26 cellular contexts compared by ENCODE assay signal in genomic region chr22:30861131-30861530, GRCh38.
A peak's percentile ranks its signal among the peaks of the same experiment; 100 is the strongest.
DNase-seq lines count a peak whose midpoint lies in the region; ATAC-seq and TF ChIP-seq lines count a peak whose summit lies in the region.
"Had no signal": no experiment of that assay in that cellular context is flagged by ENCODE, and none has a peak within 500 bp of the region (broad histone marks: within the 10 kb centered on the region; RNA-seq: fewer than 3 reads in every experiment).

No MANE protein-coding gene starts in this region.

- DNase-seq in SK-N-SH, result peak; percentile 48
- DNase-seq in SK-N-MC (ENCODE audit: low read depth, low spot score), result peak; percentile 75
- peak; percentile 55 for DNase-seq in osteoblast (ENCODE audit: insufficient read length, low spot score, missing footprints)
- DNase-seq in NCI-H526 treated with DMSO at 0.1 percent for 48 hours (lab: John Stamatoyannopoulos, UW), result no peak
- DNase-seq in HCEC 1CT, result no peak
- no peak for DNase-seq in SW 1271 (lab: John Stamatoyannopoulos, UW)
- DNase-seq: activated gamma-delta T cell treated with Interleukin-2 at 50 U/mL for 16 hours; activated T-cell treated with anti-CD3 and anti-CD28 coated beads, Interleukin-2, amount 50 U/mL, for 24 hours; Calu3; CD4-positive, CD25-positive, alpha-beta regulatory T cell; DMS79 treated with DMSO at 0.1 percent for 48 hours; erythroblast; GDM1; KG1; left lung; mesenchymal stem cell; MG63; NCI-H1930; NCI-H526; NK-92 treated with Interleukin-12 subunit alpha and Interleukin-12 subunit beta, amount 100 ng/mL, for 24 hours; stimulated activated CD4-positive, alpha-beta T cell treated with anti-CD3 and anti-CD28 coated beads, Interleukin-2, amount 100 ng/mL, for 48 hours had no signal

- TF ChIP-seq EP300 in SK-N-SH (IDR thresholded peaks at IDR 0.05; ENCODE audit: borderline replicate concordance in 1 of 2, low read depth in 1 of 2, low read length in 1 of 2), result no peak

- TF ChIP-seq CTCF in SK-N-SH (IDR thresholded peaks at IDR 0.05), result no peak
- TF ChIP-seq CTCF in osteoblast (IDR thresholded peaks at IDR 0.05; ENCODE audit: extremely low read depth, low read depth, low read length), result no peak

- H3K4me2 ChIP-seq in SK-N-SH (no peak overlapping the region), osteoblast (ENCODE audit: insufficient read depth, low read length) (no peak overlapping the region)

- no peaks in the 10 kb centered on the region for H3K9me2 ChIP-seq in SK-N-SH

- no peak overlapping the region for H2AFZ ChIP-seq in SK-N-SH (ENCODE audit: low read depth)
- no peak overlapping the region for H2AFZ ChIP-seq in osteoblast (ENCODE audit: low read length)

- no peaks in the 10 kb centered on the region for H4K20me1 ChIP-seq in SK-N-SH (ENCODE audit: insufficient read depth)
- no peaks in the 10 kb centered on the region for H4K20me1 ChIP-seq in osteoblast (ENCODE audit: insufficient read depth, low read length)

- CTCF ChIA-PET in SK-N-SH (lab: Yijun Ruan, JAX), result interaction anchor here (1.7 kb wide), 1 partner anchor 60 kb away, joined by 5 read pairs; no protein-coding TSS in a partner anchor

- H3K79me2 ChIP-seq in SK-N-SH (ENCODE audit: insufficient read depth) (no peaks in the 10 kb centered on the region), osteoblast (ENCODE audit: insufficient read depth, low read length) (no peaks in the 10 kb centered on the region)

- ATAC-seq in SK-N-SH treated with all-trans-retinoic acid at 6 μM for 48 hours (no peak), GM19467 (IDR thresholded peaks at IDR 0.05; ENCODE audit: unreplicated experiment) (no peak)
- ATAC-seq: left lung, right lobe of liver had no signal

- H3F3A ChIP-seq in SK-N-SH (replicated peaks; ENCODE audit: insufficient read depth), result no peaks in the 10 kb centered on the region

- H3K4me3 ChIP-seq in SK-N-SH (ENCODE audit: low read depth in 2 of 2, low read length in 1 of 2) (no peak overlapping the region), SK-N-MC (peak overlapping the region; percentile 52), osteoblast (ENCODE audit: insufficient read depth, low read length) (no peak overlapping the region)
- H3K4me3 ChIP-seq: left lung, MG63, right lobe of liver, tibial artery had no signal

- H3K27ac ChIP-seq in SK-N-SH (ENCODE audit: low read depth in 2 of 2, low read length in 1 of 2) (no peak overlapping the region), SK-N-MC (peak overlapping the region; percentile 71), osteoblast (ENCODE audit: low read depth, low read length) (no peak overlapping the region)
- H3K27ac ChIP-seq: 22Rv1, left lung, right lobe of liver, tibial artery had no signal

- POLR2A ChIA-PET in SK-N-SH (lab: Yijun Ruan, JAX), result no interaction called here

- peaks cover 0 to 28% of the 10 kb centered on the region in 2 experiments; a peak in 1 of 4 replicates for H3K4me1 ChIP-seq in SK-N-SH (ENCODE audit: control insufficient read depth in 1 of 2, insufficient read depth in 2 of 2, low read depth in 1 of 2, low read length in 1 of 2)
- peaks cover 2% of the 10 kb centered on the region for H3K4me1 ChIP-seq in osteoblast (ENCODE audit: insufficient read depth, low read length)
- H3K4me1 ChIP-seq: right lobe of liver, tibial artery had no signal

- H3K27me3 ChIP-seq in SK-N-SH (ENCODE audit: insufficient read depth) (no peaks in the 10 kb centered on the region), osteoblast (ENCODE audit: insufficient read depth, low read length) (no peaks in the 10 kb centered on the region)
- H3K27me3 ChIP-seq: left lung, MG63, right lobe of liver had no signal

- WGBS in SK-N-SH (ENCODE audit: low lambda C conversion rate), result 91% methylated on average over 6 of the region's 9 CpGs

- H3K9ac ChIP-seq in SK-N-SH (no peak overlapping the region), SK-N-MC (ENCODE audit: insufficient read length) (no peak overlapping the region)

- H3K9me3 ChIP-seq in SK-N-SH, result no peaks in the 10 kb centered on the region
- no peaks in the 10 kb centered on the region for H3K9me3 ChIP-seq in SK-N-MC (ENCODE audit: low read depth, low read length)
- no peaks in the 10 kb centered on the region for H3K9me3 ChIP-seq in osteoblast (ENCODE audit: low read depth, low read length)
- H3K9me3 ChIP-seq: left lung, MG63, right lobe of liver, tibial artery had no signal

- H3K36me3 ChIP-seq in SK-N-SH (replicated peaks in 1 of 2; ENCODE audit: control insufficient read depth in 1 of 2, insufficient read depth in 2 of 2, low read length in 1 of 2) (no peaks in the 10 kb centered on the region), SK-N-MC (ENCODE audit: insufficient read depth, low read length) (no peaks in the 10 kb centered on the region), osteoblast (ENCODE audit: insufficient read depth, low read length) (no peaks in the 10 kb centered on the region)
- H3K36me3 ChIP-seq: left lung, MG63, right lobe of liver, tibial artery had no signal

- no peak for TF ChIP-seq RAD21 in SK-N-SH (IDR thresholded peaks at IDR 0.05; ENCODE audit: low read length)

TF ChIP-seq in SK-N-SH, 30 proteins besides CTCF, POLR2A, EP300 and RAD21:
- TF ChIP-seq POLR2AphosphoS5 (IDR thresholded peaks at IDR 0.05; ENCODE audit: low read depth, low read length) (no peak), MXI1 (IDR thresholded peaks at IDR 0.05; ENCODE audit: low read depth, low read length) (no peak)

TF ChIP-seq in SK-N-SH treated with all-trans-retinoic acid at 6 μM for 48 hours, 23 proteins besides CTCF, POLR2A, EP300 and RAD21:
- TF ChIP-seq GLIS3 (CRISPR knock-in tag; IDR thresholded peaks at IDR 0.05) (no peak), ZFP30 (CRISPR knock-in tag; IDR thresholded peaks at IDR 0.05) (no peak), SNAI2 (CRISPR knock-in tag; IDR thresholded peaks at IDR 0.05) (no peak), BACH2 (CRISPR knock-in tag; IDR thresholded peaks at IDR 0.05; ENCODE audit: borderline replicate concordance) (no peak), ISL1 (CRISPR knock-in tag; IDR thresholded peaks at IDR 0.05) (no peak), CREB5 (CRISPR knock-in tag; IDR thresholded peaks at IDR 0.05; ENCODE audit: low read depth) (no peak), CSDC2 (CRISPR knock-in tag; IDR thresholded peaks at IDR 0.05) (no peak), ARNTL (CRISPR knock-in tag; IDR thresholded peaks at IDR 0.05; ENCODE audit: borderline replicate concordance, low read depth) (no peak), POU6F1 (CRISPR knock-in tag; IDR thresholded peaks at IDR 0.05; ENCODE audit: borderline replicate concordance, low read depth) (no peak), ZNF8 (CRISPR knock-in tag; IDR thresholded peaks at IDR 0.05) (no peak), TSHZ2 (CRISPR knock-in tag; IDR thresholded peaks at IDR 0.05) (no peak), RARB (CRISPR knock-in tag; IDR thresholded peaks at IDR 0.05) (no peak), ZC3H10 (CRISPR knock-in tag; IDR thresholded peaks at IDR 0.05) (no peak), OSR1 (CRISPR knock-in tag; IDR thresholded peaks at IDR 0.05) (no peak), PPARA (CRISPR knock-in tag; IDR thresholded peaks at IDR 0.05; ENCODE audit: borderline replicate concordance) (no peak)

Comparison
In these comparisons a context has a peak if more than half of its experiments do, and no peak if none do; other contexts are left out.
1. DNase-seq: peak in SK-N-SH (single experiment), SK-N-MC (single experiment) and osteoblast (single experiment); none in NCI-H526 treated with DMSO at 0.1 percent for 48 hours (single experiment), HCEC 1CT (single experiment) and SW 1271 (0 of 2).